Comparison of ENCODE assay signal across 19 cellular contexts in the genomic region with DNA sequence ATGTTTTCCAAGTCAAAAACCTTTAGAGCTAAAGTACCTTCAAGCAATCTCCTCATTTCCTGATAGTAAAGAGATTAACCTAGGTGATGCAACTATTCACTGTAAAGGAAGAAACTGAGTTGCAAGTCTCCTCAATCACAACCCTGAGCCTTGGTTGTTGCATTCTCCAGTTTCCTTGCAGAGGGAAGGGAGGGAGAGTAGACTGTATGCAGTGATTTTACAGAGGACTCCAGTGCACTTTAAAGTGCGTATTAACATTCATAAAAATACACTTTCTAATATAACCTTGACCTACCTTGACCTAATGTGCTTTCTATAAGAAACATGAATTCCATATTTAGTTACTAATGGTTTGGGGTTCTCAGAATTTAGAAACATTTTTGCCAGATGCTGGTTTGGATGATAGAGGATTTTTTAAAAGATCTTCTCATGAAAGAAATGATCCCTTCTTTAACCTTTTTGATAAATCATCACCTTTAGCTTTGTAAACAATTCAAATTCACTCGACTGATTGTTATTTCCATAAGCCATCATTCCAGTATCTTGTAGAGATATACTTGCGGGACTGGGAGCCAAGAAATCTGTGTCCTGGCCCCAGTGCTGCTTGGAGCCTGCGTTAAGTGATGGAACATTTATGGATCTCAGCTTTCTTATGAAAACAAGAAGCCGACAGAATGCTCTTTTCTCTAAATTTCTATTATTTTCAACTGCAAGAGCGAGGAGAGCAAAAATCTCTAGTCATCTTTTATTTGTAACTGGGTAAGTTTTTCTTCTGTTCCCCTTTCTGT.
"Had no signal": no experiment of that assay in that cellular context is flagged by ENCODE, and none has a peak within 500 bp of the region (broad histone marks: within the 10 kb centered on the region; RNA-seq: fewer than 3 reads in every experiment).

No MANE protein-coding gene starts in this region.

- DNase-seq: effector memory CD4-positive, alpha-beta T cell; esophagus squamous epithelium; foreskin fibroblast; kidney; left cardiac atrium; mammary epithelial cell; midbrain; psoas muscle; retina; stimulated activated CD4-positive, alpha-beta T cell treated with anti-CD3 and anti-CD28 coated beads, Interleukin-2, amount 100 ng/mL, for 24 hours; stimulated activated CD4-positive, alpha-beta T cell treated with anti-CD3 and anti-CD28 coated beads, Interleukin-4, amount 100 ng/mL, for 4 hours; stimulated activated naive B cell treated with anti-CD40 and anti-IgM and Interleukin-4, amounts not matched to agents 10 μg/mL and 1 μg/mL and 100 μg/mL, for 72 hours; stimulated activated naive CD8-positive, alpha-beta T cell treated with anti-CD3 and anti-CD28 coated beads, Interleukin-15, amount 100 ng/mL, for 72 hours; transverse colon had no signal

- H3K4me3 ChIP-seq: esophagus squamous epithelium, gastroesophageal sphincter, hepatocyte, psoas muscle, thoracic aorta, transverse colon had no signal

- H3K27me3 ChIP-seq: esophagus squamous epithelium, gastroesophageal sphincter, hepatocyte, transverse colon had no signal

- H2AFZ ChIP-seq: hepatocyte had no signal

- H3K4me1 ChIP-seq: esophagus squamous epithelium, psoas muscle, transverse colon had no signal

- H3K36me3 ChIP-seq: esophagus squamous epithelium, gastroesophageal sphincter, thoracic aorta, transverse colon had no signal

- H3K79me2 ChIP-seq: hepatocyte had no signal

- H3K27ac ChIP-seq: esophagus squamous epithelium, gastroesophageal sphincter, hepatocyte, psoas muscle, thoracic aorta, transverse colon had no signal

- H3K4me2 ChIP-seq: hepatocyte had no signal

- ATAC-seq: gastroesophageal sphincter; natural killer cell treated with Interleukin-12 subunit alpha and Interleukin-12 subunit beta and Interleukin-15 and Interleukin-18, amount 100 ng/mL, for 72 hours; psoas muscle; sciatic nerve; stimulated activated naive B cell treated with anti-CD40 and anti-IgM and Interleukin-4, amounts not matched to agents 10 μg/mL and 1 μg/mL and 100 μg/mL, for 72 hours; stimulated activated naive CD8-positive, alpha-beta T cell treated with anti-CD3 and anti-CD28 coated beads, Interleukin-15, amount 100 ng/mL, for 72 hours had no signal

- H3K9me3 ChIP-seq: esophagus squamous epithelium, psoas muscle, thoracic aorta had no signal
